Comparison of ENCODE assay signal across 8 cellular contexts in genomic region chr2:1546023-1546591, GRCh38.
DNase-seq lines count a peak whose midpoint lies in the region; ATAC-seq, FAIRE-seq and TF ChIP-seq lines count a peak whose summit lies in the region.

No MANE protein-coding gene starts in this region.

- H3K27me3 ChIP-seq in DOHH2 (ENCODE audit: control insufficient read depth, low read length) = no peaks in the 10 kb centered on the region
- H3K27me3 ChIP-seq in mesenchymal stem cell (ENCODE audit: control insufficient read depth in 1 of 2, insufficient read depth in 1 of 2, low read length in 2 of 2) = peaks cover 0 to 47% of the 10 kb centered on the region in 2 experiments

- ATAC-seq in HG03039 (IDR thresholded peaks at IDR 0.05; ENCODE audit: unreplicated experiment) = no peak
- no peak for ATAC-seq in GM18517 (IDR thresholded peaks at IDR 0.05; ENCODE audit: unreplicated experiment)

- no peak overlapping the region for H2AFZ ChIP-seq in mesenchymal stem cell (ENCODE audit: low read depth, low read length)

- H3K27ac ChIP-seq in DOHH2 (ENCODE audit: low read depth, low read length) = no peak overlapping the region
- no peak overlapping the region for H3K27ac ChIP-seq in mesenchymal stem cell (ENCODE audit: low read length, poor library complexity, severe bottlenecking)

- no peaks in the 10 kb centered on the region for H3F3A ChIP-seq in DOHH2 (ENCODE audit: control insufficient read depth, insufficient read depth)

- H2BK15ac ChIP-seq in mesenchymal stem cell (ENCODE audit: low read depth, poor library complexity, severe bottlenecking) = no peak overlapping the region

- H3K4me1 ChIP-seq in DOHH2 (ENCODE audit: control insufficient read depth, low read length) (no peaks in the 10 kb centered on the region), mesenchymal stem cell (ENCODE audit: control insufficient read depth, insufficient read depth, low read depth, low read length) (peaks cover 24% of the 10 kb centered on the region)

- no peak overlapping the region for H3K23ac ChIP-seq in mesenchymal stem cell (ENCODE audit: low read length in 2 of 2)

- FAIRE-seq in urothelium cell line (lab: Jason Lieb, UNC) = no peak

- H3K79me2 ChIP-seq in DOHH2 (ENCODE audit: control insufficient read depth, low read length) = no peaks in the 10 kb centered on the region

- H3K79me1 ChIP-seq in mesenchymal stem cell (replicated peaks; ENCODE audit: low read length, poor library complexity, severe bottlenecking) = no peaks in the 10 kb centered on the region

- no peaks in the 10 kb centered on the region for H4K20me1 ChIP-seq in DOHH2 (ENCODE audit: control insufficient read depth, insufficient read depth, low read depth, low read length)

- H3K9me2 ChIP-seq in DOHH2 (replicated peaks; ENCODE audit: control insufficient read depth, low read length) = no peaks in the 10 kb centered on the region

- no peak overlapping the region for H3K18ac ChIP-seq in mesenchymal stem cell (ENCODE audit: low read depth in 1 of 2, low read length in 2 of 2)

- no peak overlapping the region for H3K9ac ChIP-seq in mesenchymal stem cell (ENCODE audit: low read length)

- no peak overlapping the region for H2BK120ac ChIP-seq in mesenchymal stem cell (ENCODE audit: low read depth, low read length)

- no peak overlapping the region for H2BK12ac ChIP-seq in mesenchymal stem cell (ENCODE audit: low read length in 2 of 2)

- no peak overlapping the region for H4K91ac ChIP-seq in mesenchymal stem cell (ENCODE audit: low read length)

- H3K9me3 ChIP-seq in DOHH2 (ENCODE audit: control insufficient read depth, insufficient read depth, low read length) (no peaks in the 10 kb centered on the region), mesenchymal stem cell (ENCODE audit: control insufficient read depth, low read length) (no peaks in the 10 kb centered on the region)

- H3K4me3 ChIP-seq in DOHH2 (ENCODE audit: low read length) (no peak overlapping the region), choroid plexus epithelial cell (ENCODE audit: low read depth, low read length) (no peak overlapping the region), mesenchymal stem cell (ENCODE audit: insufficient read depth in 1 of 2, low read depth in 1 of 2, low read length in 2 of 2) (no peak overlapping the region)
- H3K4me3 ChIP-seq in Jurkat, Clone E6-1 (ENCODE audit: low read length) = no peak overlapping the region

- H3K4me2 ChIP-seq in DOHH2 (ENCODE audit: low read length) (no peak overlapping the region), mesenchymal stem cell (ENCODE audit: low read length, poor library complexity, severe bottlenecking) (no peak overlapping the region)

- WGBS in mesenchymal stem cell = 54% methylated on average over 13 of the region's 14 CpGs

- TF ChIP-seq CTCF in DOHH2 (IDR thresholded peaks at IDR 0.05; ENCODE audit: low read depth, low read length, poor library complexity, severe bottlenecking) (peak; percentile 61), choroid plexus epithelial cell (conservative IDR thresholded peaks at IDR 0.05; ENCODE audit: low read depth, low read length) (peak; percentile 95)

- H3K14ac ChIP-seq in mesenchymal stem cell (ENCODE audit: low read length in 2 of 2) = no peak overlapping the region

- no peak overlapping the region for H4K8ac ChIP-seq in mesenchymal stem cell (ENCODE audit: low read length)

- no peaks in the 10 kb centered on the region for H3K36me3 ChIP-seq in DOHH2 (ENCODE audit: control insufficient read depth, low read length)
- no peaks in the 10 kb centered on the region for H3K36me3 ChIP-seq in mesenchymal stem cell (ENCODE audit: control insufficient read depth in 1 of 2, insufficient read depth in 2 of 2, low read depth in 1 of 2, low read length in 2 of 2)

- peak; percentile 71 for DNase-seq in Jurkat, Clone E6-1 (ENCODE audit: low read depth, low spot score)
- peak; percentile 52 to 68 for DNase-seq in SHP77 (lab: John Stamatoyannopoulos, UW)
- DNase-seq in choroid plexus epithelial cell (ENCODE audit: low read depth) = peak; percentile 81
- peak; percentile 56 for DNase-seq in mesenchymal stem cell
- peak; percentile 48 for DNase-seq in urothelium cell line (ENCODE audit: low spot score)

- H2BK5ac ChIP-seq in mesenchymal stem cell (ENCODE audit: low read depth, low read length, poor library complexity, severe bottlenecking) = no peak overlapping the region

- H3K4ac ChIP-seq in mesenchymal stem cell (ENCODE audit: low read depth in 1 of 2, low read length in 2 of 2) = no peak overlapping the region

- no peak overlapping the region for H2AK5ac ChIP-seq in mesenchymal stem cell (ENCODE audit: low read length, severe bottlenecking)
